Comparison of ENCODE assay signal across 17 cellular contexts in genomic region chr21:35468991-35469390, GRCh38.
DNase-seq lines count a peak whose midpoint lies in the region; ATAC-seq, FAIRE-seq and TF ChIP-seq lines count a peak whose summit lies in the region.
"Had no signal": no experiment of that assay in that cellular context is flagged by ENCODE, and none has a peak within 500 bp of the region (broad histone marks: within the 10 kb centered on the region; RNA-seq: fewer than 3 reads in every experiment).

No MANE protein-coding gene starts in this region.

- no peak overlapping the region for H2BK5ac ChIP-seq in mesenchymal stem cell (ENCODE audit: low read depth, low read length, poor library complexity, severe bottlenecking)

- H3K4me3 Mint-ChIP-seq in astrocyte (ENCODE audit: unreplicated experiment) = no peak overlapping the region
- H3K4me3 Mint-ChIP-seq: CD4-positive, alpha-beta T cell; GM23338; H9 had no signal

- H3K9me3 ChIP-seq in astrocyte (ENCODE audit: insufficient read depth, low read depth, low read length) (no peaks in the 10 kb centered on the region), mesenchymal stem cell (ENCODE audit: control insufficient read depth, low read length) (no peaks in the 10 kb centered on the region)

- no peak overlapping the region for H3K4me2 ChIP-seq in astrocyte (ENCODE audit: low read length)
- no peak overlapping the region for H3K4me2 ChIP-seq in mesenchymal stem cell (ENCODE audit: low read length, poor library complexity, severe bottlenecking)
- H3K4me2 ChIP-seq: GM23338 had no signal

- no peaks in the 10 kb centered on the region for H4K20me1 ChIP-seq in astrocyte (ENCODE audit: insufficient read depth, low read length)
- H4K20me1 ChIP-seq: BLaER1 treated with 17β-estradiol and CSF1 and Interleukin-3, amounts not matched to agents 10 nM and 100 nM had no signal

- intact Hi-C loops in Right ventricle myocardium superior (cut with DNase I) (no loop called here), cardiac septum (cut with DNase I) (no loop called here)

- FAIRE-seq in astrocyte (lab: Jason Lieb, UNC) = peak; percentile 37
- FAIRE-seq: GM12891, K562 had no signal

- H3K36me3 Mint-ChIP-seq in astrocyte (ENCODE audit: low read depth, unreplicated experiment) = peaks cover 3% of the 10 kb centered on the region

- no peak for TF ChIP-seq CTCF in astrocyte (IDR thresholded peaks at IDR 0.05; ENCODE audit: insufficient read depth, low read depth, low read length)

- H3K27me3 ChIP-seq in astrocyte (ENCODE audit: insufficient read depth, low read length) (no peaks in the 10 kb centered on the region), mesenchymal stem cell (ENCODE audit: control insufficient read depth in 1 of 2, insufficient read depth in 1 of 2, low read length in 2 of 2) (no peaks in the 10 kb centered on the region)
- H3K27me3 ChIP-seq: BLaER1 treated with 17β-estradiol and CSF1 and Interleukin-3, amounts not matched to agents 10 nM and 100 nM had no signal

- H4K91ac ChIP-seq in mesenchymal stem cell (ENCODE audit: low read length) = peak overlapping the region; percentile 57

- H3K27ac Mint-ChIP-seq in astrocyte (ENCODE audit: unreplicated experiment) = peak overlapping the region; percentile 34
- H3K27ac Mint-ChIP-seq: CD4-positive, alpha-beta T cell; H9 had no signal

- H3K4me1 ChIP-seq in astrocyte (ENCODE audit: insufficient read depth, low read length) (peaks cover 2% of the 10 kb centered on the region), mesenchymal stem cell (ENCODE audit: control insufficient read depth, insufficient read depth, low read depth, low read length) (no peaks in the 10 kb centered on the region)

- H3K27ac ChIP-seq in astrocyte (ENCODE audit: low read depth, low read length) (no peak overlapping the region), mesenchymal stem cell (ENCODE audit: low read length, poor library complexity, severe bottlenecking) (no peak overlapping the region)
- H3K27ac ChIP-seq: HL-60 had no signal

- H3K79me1 ChIP-seq in mesenchymal stem cell (replicated peaks; ENCODE audit: low read length, poor library complexity, severe bottlenecking) = no peaks in the 10 kb centered on the region

- no peak overlapping the region for H3K4me3 ChIP-seq in astrocyte (ENCODE audit: insufficient read depth, low read depth, low read length)
- no peak overlapping the region for H3K4me3 ChIP-seq in mesenchymal stem cell (ENCODE audit: insufficient read depth in 1 of 2, low read depth in 1 of 2, low read length in 2 of 2)
- H3K4me3 ChIP-seq: BLaER1 treated with 17β-estradiol and CSF1 and Interleukin-3, amounts not matched to agents 10 nM and 100 nM; GM23338; K562 had no signal

- peak overlapping the region in 1 of 2 experiments; percentile 35 for H3K18ac ChIP-seq in mesenchymal stem cell (ENCODE audit: low read depth in 1 of 2, low read length in 2 of 2)

- H3K9ac ChIP-seq in astrocyte (ENCODE audit: low read length) (no peak overlapping the region), mesenchymal stem cell (ENCODE audit: low read length) (no peak overlapping the region)
- H3K9ac ChIP-seq: BLaER1 treated with 17β-estradiol and CSF1 and Interleukin-3, amounts not matched to agents 10 nM and 100 nM had no signal

- no peak overlapping the region for H2BK15ac ChIP-seq in mesenchymal stem cell (ENCODE audit: low read depth, poor library complexity, severe bottlenecking)

- peak overlapping the region; percentile 53 for H4K8ac ChIP-seq in mesenchymal stem cell (ENCODE audit: low read length)

- H3K36me3 ChIP-seq in astrocyte (ENCODE audit: insufficient read depth, low read length) (no peaks in the 10 kb centered on the region), mesenchymal stem cell (ENCODE audit: control insufficient read depth in 1 of 2, insufficient read depth in 2 of 2, low read depth in 1 of 2, low read length in 2 of 2) (no peaks in the 10 kb centered on the region)
- H3K36me3 ChIP-seq: BLaER1 treated with 17β-estradiol and CSF1 and Interleukin-3, amounts not matched to agents 10 nM and 100 nM had no signal

- H3K23ac ChIP-seq in mesenchymal stem cell (ENCODE audit: low read length in 2 of 2) = no peak overlapping the region

- H3K79me2 ChIP-seq in astrocyte (ENCODE audit: insufficient read depth, low read length) = no peaks in the 10 kb centered on the region

- H2AK5ac ChIP-seq in mesenchymal stem cell (ENCODE audit: low read length, severe bottlenecking) = no peak overlapping the region

- no peaks in the 10 kb centered on the region for H3K27me3 Mint-ChIP-seq in astrocyte (ENCODE audit: low read depth, unreplicated experiment)
- H3K27me3 Mint-ChIP-seq: CD4-positive, alpha-beta T cell had no signal

- no peak overlapping the region for H2BK120ac ChIP-seq in mesenchymal stem cell (ENCODE audit: low read depth, low read length)

- H3K9me3 Mint-ChIP-seq in astrocyte (ENCODE audit: unreplicated experiment) = peaks cover 3% of the 10 kb centered on the region

- H3K4me1 Mint-ChIP-seq in astrocyte (ENCODE audit: low read depth, unreplicated experiment) = peaks cover 30% of the 10 kb centered on the region

- H2AFZ ChIP-seq in astrocyte (ENCODE audit: low read depth, low read length) = no peak overlapping the region
- no peak overlapping the region for H2AFZ ChIP-seq in mesenchymal stem cell (ENCODE audit: low read depth, low read length)
- H2AFZ ChIP-seq: GM23338 had no signal

- no peak for ATAC-seq in Right ventricle myocardium superior (ENCODE audit: poor library complexity)
- ATAC-seq in HG03460 (IDR thresholded peaks at IDR 0.05; ENCODE audit: unreplicated experiment) = no peak
- ATAC-seq: GM23338, K562 had no signal

- DNase-seq in Right ventricle myocardium superior (peak; percentile 42), cardiac septum (ENCODE audit: low spot score) (no peak), astrocyte (ENCODE audit: low read depth) (no peak), mesenchymal stem cell (no peak), NCI-H1436 treated with DMSO at 0.1 percent for 48 hours (lab: John Stamatoyannopoulos, UW) (no peak), ureter (ENCODE audit: low spot score) (no peak)
- DNase-seq: 8988T; Calu3; CD4-positive, alpha-beta T cell; DMS 273 treated with DMSO at 0.1 percent for 48 hours; H9 had no signal

- 77% methylated on average over 4 of the region's 5 CpGs for WGBS in mesenchymal stem cell

- H3K4ac ChIP-seq in mesenchymal stem cell (ENCODE audit: low read depth in 1 of 2, low read length in 2 of 2) = peak overlapping the region in 1 of 2 experiments; percentile 84

- H3K14ac ChIP-seq in mesenchymal stem cell (ENCODE audit: low read length in 2 of 2) = no peak overlapping the region

- H2BK12ac ChIP-seq in mesenchymal stem cell (ENCODE audit: low read length in 2 of 2) = peak overlapping the region; percentile 59 to 93
